Comparison of ENCODE assay signal across 1 cellular context in genomic region chr3:76367281-76367680, GRCh38.
TF ChIP-seq lines count a peak whose summit lies in the region.

No MANE protein-coding gene starts in this region.

TF ChIP-seq in SK-N-SH treated with all-trans-retinoic acid at 6 μM for 48 hours, 23 proteins besides CTCF, POLR2A, EP300 and RAD21 (continued from another document):
- TF ChIP-seq POU6F1 (CRISPR knock-in tag; IDR thresholded peaks at IDR 0.05; ENCODE audit: borderline replicate concordance, low read depth) (no peak), CSDC2 (CRISPR knock-in tag; IDR thresholded peaks at IDR 0.05) (no peak), ARNTL (CRISPR knock-in tag; IDR thresholded peaks at IDR 0.05; ENCODE audit: borderline replicate concordance, low read depth) (no peak)
